Comparison of ENCODE assay signal across 8 cellular contexts in genomic region chr4:30720656-30721352, GRCh38. TPM values are rescaled to one million over a fixed set of nuclear protein-coding genes. Genes with fewer than 3 reads are reported as not detected.
DNase-seq lines count a peak whose midpoint lies in the region; ATAC-seq and TF ChIP-seq lines count a peak whose summit lies in the region.

No MANE protein-coding gene starts in this region.

- peaks cover 62% of the 10 kb centered on the region for H3K27me3 Mint-ChIP-seq in T-helper 17 cell
- H3K27me3 Mint-ChIP-seq in naive thymus-derived CD4-positive, alpha-beta T cell = peaks cover 52 to 68% (median 61%) of the 10 kb centered on the region in 5 donors

- no peak for ATAC-seq in T-helper 17 cell
- ATAC-seq in naive thymus-derived CD4-positive, alpha-beta T cell = no peak
- no peak for ATAC-seq in GM19324 (IDR thresholded peaks at IDR 0.05; ENCODE audit: low FRiP score, unreplicated experiment)

- no peak for TF ChIP-seq CTCF in fibroblast of lung (conservative IDR thresholded peaks at IDR 0.05 in 1 of 2, IDR thresholded peaks at IDR 0.05 in 1 of 2; ENCODE audit: low read depth in 1 of 2, low read length in 2 of 2)

- H3K9me3 ChIP-seq in T-helper 17 cell (ENCODE audit: control insufficient read depth, low read length, poor library complexity, severe bottlenecking) (no peaks in the 10 kb centered on the region), fibroblast of lung (ENCODE audit: control insufficient read depth, insufficient read depth, low read depth, low read length) (no peaks in the 10 kb centered on the region)
- H3K9me3 ChIP-seq in naive thymus-derived CD4-positive, alpha-beta T cell (ENCODE audit: control insufficient read depth in 2 of 3, low read length in 3 of 3) = no peaks in the 10 kb centered on the region

- CTCF ChIA-PET in naive thymus-derived CD4-positive, alpha-beta T cell (lab: Charles Lee) = interaction anchor here (0.6 kb wide), 1 partner anchor 159 kb away, joined by 3 read pairs; no protein-coding TSS in a partner anchor

- intact Hi-C loops in naive thymus-derived CD4-positive, alpha-beta T cell (cut with micrococcal nuclease) = no loop called here

- peak overlapping the region; percentile 79 for H3K4me3 Mint-ChIP-seq in T-helper 17 cell
- H3K4me3 Mint-ChIP-seq in naive thymus-derived CD4-positive, alpha-beta T cell = peak overlapping the region; percentile 63 to 85 (median 80)

- H3K9ac ChIP-seq in fibroblast of lung (ENCODE audit: insufficient read depth, low read length) = peak overlapping the region; percentile 60

- H3K36me3 Mint-ChIP-seq in T-helper 17 cell (ENCODE audit: low read depth) = peaks cover 9% of the 10 kb centered on the region
- peaks cover 0 to 8% (median 0%) of the 10 kb centered on the region in 5 donors for H3K36me3 Mint-ChIP-seq in naive thymus-derived CD4-positive, alpha-beta T cell

- H3K4me1 Mint-ChIP-seq in T-helper 17 cell = peaks cover 14% of the 10 kb centered on the region
- peaks cover 12 to 60% (median 40%) of the 10 kb centered on the region in 7 donors for H3K4me1 Mint-ChIP-seq in naive thymus-derived CD4-positive, alpha-beta T cell

- H3K79me2 ChIP-seq in fibroblast of lung (ENCODE audit: control insufficient read depth, insufficient read depth, low read length) = peaks cover 29% of the 10 kb centered on the region

- DNase-seq in NCI-H82 (lab: John Stamatoyannopoulos, UW) (peak; percentile 53), NCI-H82 treated with DMSO at 0.1 percent for 48 hours (lab: John Stamatoyannopoulos, UW; ENCODE audit: unreplicated experiment) (no peak), T-helper 17 cell (no peak), fibroblast of lung (ENCODE audit: low read depth in 2 of 2) (peak; percentile 69), NCI-H2029 treated with DMSO at 0.1 percent for 48 hours (lab: John Stamatoyannopoulos, UW) (no peak), NK-92 (lab: John Stamatoyannopoulos, UW; ENCODE audit: unreplicated experiment) (no peak)
- no peak for DNase-seq in naive thymus-derived CD4-positive, alpha-beta T cell

- H3K4me3 ChIP-seq in fibroblast of lung (replicated peaks in 1 of 4; ENCODE audit: control extremely low read depth in 1 of 4, insufficient read depth in 1 of 4, low read depth in 3 of 4, low read length in 4 of 4) = peak overlapping the region; percentile 59 to 86 (median 71)
- no peak overlapping the region for H3K4me3 ChIP-seq in naive thymus-derived CD4-positive, alpha-beta T cell (ENCODE audit: low read length)

- no peak overlapping the region for H3K27ac Mint-ChIP-seq in T-helper 17 cell
- H3K27ac Mint-ChIP-seq in naive thymus-derived CD4-positive, alpha-beta T cell = peak overlapping the region in 1 of 9 donors; percentile 87

- no peaks in the 10 kb centered on the region for H3K36me3 ChIP-seq in fibroblast of lung (ENCODE audit: control insufficient read depth, insufficient read depth, low read length)
- no peaks in the 10 kb centered on the region for H3K36me3 ChIP-seq in naive thymus-derived CD4-positive, alpha-beta T cell (ENCODE audit: control insufficient read depth in 2 of 3, insufficient read depth in 3 of 3, low read length in 3 of 3)

- H3K4me2 ChIP-seq in fibroblast of lung (ENCODE audit: extremely low read depth, insufficient read depth, low read length) = peak overlapping the region; percentile 93

- no peaks in the 10 kb centered on the region for H3K27me3 ChIP-seq in fibroblast of lung (ENCODE audit: control insufficient read depth, insufficient read depth, low read length)
- peaks cover 0 to 3% of the 10 kb centered on the region in 2 donors for H3K27me3 ChIP-seq in naive thymus-derived CD4-positive, alpha-beta T cell (ENCODE audit: control insufficient read depth in 2 of 2, insufficient read depth in 2 of 2, low read length in 2 of 2)

- H3K9me3 Mint-ChIP-seq in naive thymus-derived CD4-positive, alpha-beta T cell = peaks cover 0 to 10% (median 4%) of the 10 kb centered on the region in 11 donors

- POLR2A ChIA-PET in naive thymus-derived CD4-positive, alpha-beta T cell (lab: Charles Lee) = no interaction called here

- H2AFZ ChIP-seq in fibroblast of lung (ENCODE audit: low read length) = peak overlapping the region; percentile 54

- H4K20me1 ChIP-seq in fibroblast of lung (ENCODE audit: control insufficient read depth, extremely low read depth, insufficient read depth, low read length) = no peaks in the 10 kb centered on the region

- no peaks in the 10 kb centered on the region for H3K4me1 ChIP-seq in fibroblast of lung (ENCODE audit: control insufficient read depth, extremely low read depth, insufficient read depth, low read length)
- peaks cover 0 to 6% of the 10 kb centered on the region in 2 donors for H3K4me1 ChIP-seq in naive thymus-derived CD4-positive, alpha-beta T cell (ENCODE audit: control insufficient read depth in 2 of 2, insufficient read depth in 2 of 2, low read length in 2 of 2)

- peak overlapping the region; percentile 57 for H3K27ac ChIP-seq in fibroblast of lung (ENCODE audit: insufficient read depth, low read length)
- no peak overlapping the region for H3K27ac ChIP-seq in naive thymus-derived CD4-positive, alpha-beta T cell (ENCODE audit: low read depth, low read length)

RNA-seq across cellular contexts. Expression of gene PCDH7, which starts 0.6 kb away (rescaled TPM):
- not detected for total RNA-seq in T-helper 17 cell
- 2.3 and 9.0 TPM in 2 replicates for total RNA-seq in fibroblast of lung
- 20.3 and 21.4 TPM in 2 replicates for polyA plus RNA-seq in fibroblast of lung
- polyA plus RNA-seq in fibroblast of lung (2012) = 16.7 and 18.5 TPM in 2 replicates
- polyA minus RNA-seq in fibroblast of lung (ENCODE audit: low replicate concordance) = 36.1 and 66.3 TPM in 2 replicates
- total RNA-seq in naive thymus-derived CD4-positive, alpha-beta T cell = not detected
- polyA plus RNA-seq in naive thymus-derived CD4-positive, alpha-beta T cell = not detected

Comparison
In these comparisons a context has a peak if more than half of its experiments do, and no peak if none do; other contexts are left out.
1. DNase-seq: peak in NCI-H82 (single experiment) and fibroblast of lung (2 of 2); none in NCI-H82 treated with DMSO at 0.1 percent for 48 hours (single experiment), T-helper 17 cell (0 of 3), naive thymus-derived CD4-positive, alpha-beta T cell (0 of 9), NCI-H2029 treated with DMSO at 0.1 percent for 48 hours (single experiment) and NK-92 (single experiment).